1 cellular context compared by ENCODE assay signal in the genomic region with DNA sequence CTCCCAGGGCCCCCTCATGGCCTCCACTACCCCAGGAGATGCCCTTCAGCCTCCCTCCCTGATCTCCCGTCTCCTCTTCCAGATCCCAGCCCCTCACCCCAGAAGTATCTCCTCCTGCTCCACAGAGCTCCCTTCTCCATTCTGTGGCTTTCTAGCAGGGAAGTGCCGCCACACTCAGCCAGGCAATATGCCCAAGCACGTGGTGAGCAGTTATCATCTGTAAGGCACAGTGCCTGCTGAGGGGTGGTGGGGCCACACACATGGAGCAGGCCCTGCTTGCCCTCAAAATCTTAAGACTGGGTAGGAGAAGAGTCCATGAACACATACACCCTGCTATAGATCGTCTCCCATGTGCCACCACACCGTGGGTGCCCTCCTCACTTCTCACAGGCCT.
TF ChIP-seq lines count a peak whose summit lies in the region.

No MANE protein-coding gene starts in this region.

TF ChIP-seq in IMR-90, 13 proteins besides CTCF, POLR2A, EP300 and RAD21:
- TF ChIP-seq CEBPB (IDR thresholded peaks at IDR 0.05; ENCODE audit: low read depth, low read length) (no peak), MXI1 (IDR thresholded peaks at IDR 0.05; ENCODE audit: borderline replicate concordance, low read depth, low read length) (no peak), MAFK (IDR thresholded peaks at IDR 0.05; ENCODE audit: low read depth, low read length) (no peak), RFX5 (IDR thresholded peaks at IDR 0.05; ENCODE audit: low read depth, low read length) (no peak), CHD1 (IDR thresholded peaks at IDR 0.05; ENCODE audit: low read depth, low read length) (no peak), NFE2L2 (IDR thresholded peaks at IDR 0.05; ENCODE audit: low read depth, low read length) (no peak), MAZ (IDR thresholded peaks at IDR 0.05; ENCODE audit: borderline replicate concordance, low read depth, low read length) (no peak), FOS (IDR thresholded peaks at IDR 0.05; ENCODE audit: low read depth, low read length) (no peak), BHLHE40 (IDR thresholded peaks at IDR 0.05; ENCODE audit: low read depth, low read length) (no peak), SMC3 (IDR thresholded peaks at IDR 0.05; ENCODE audit: low read depth, low read length) (no peak), RCOR1 (IDR thresholded peaks at IDR 0.05; ENCODE audit: insufficient replicate concordance, low read length) (no peak)
- TF ChIP-seq, protein P1, sequence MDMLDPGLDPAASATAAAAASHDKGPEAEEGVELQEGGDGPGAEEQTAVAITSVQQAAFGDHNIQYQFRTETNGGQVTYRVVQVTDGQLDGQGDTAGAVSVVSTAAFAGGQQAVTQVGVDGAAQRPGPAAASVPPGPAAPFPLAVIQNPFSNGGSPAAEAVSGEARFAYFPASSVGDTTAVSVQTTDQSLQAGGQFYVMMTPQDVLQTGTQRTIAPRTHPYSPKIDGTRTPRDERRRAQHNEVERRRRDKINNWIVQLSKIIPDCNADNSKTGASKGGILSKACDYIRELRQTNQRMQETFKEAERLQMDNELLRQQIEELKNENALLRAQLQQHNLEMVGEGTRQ (IDR thresholded peaks at IDR 0.05; ENCODE audit: low read depth, low read length), result no peak
- TF ChIP-seq, protein P2, sequence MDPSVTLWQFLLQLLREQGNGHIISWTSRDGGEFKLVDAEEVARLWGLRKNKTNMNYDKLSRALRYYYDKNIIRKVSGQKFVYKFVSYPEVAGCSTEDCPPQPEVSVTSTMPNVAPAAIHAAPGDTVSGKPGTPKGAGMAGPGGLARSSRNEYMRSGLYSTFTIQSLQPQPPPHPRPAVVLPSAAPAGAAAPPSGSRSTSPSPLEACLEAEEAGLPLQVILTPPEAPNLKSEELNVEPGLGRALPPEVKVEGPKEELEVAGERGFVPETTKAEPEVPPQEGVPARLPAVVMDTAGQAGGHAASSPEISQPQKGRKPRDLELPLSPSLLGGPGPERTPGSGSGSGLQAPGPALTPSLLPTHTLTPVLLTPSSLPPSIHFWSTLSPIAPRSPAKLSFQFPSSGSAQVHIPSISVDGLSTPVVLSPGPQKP (IDR thresholded peaks at IDR 0.05; ENCODE audit: borderline replicate concordance, low read depth, low read length), result no peak
